Comparison of ENCODE assay signal across 20 cellular contexts in genomic region chr18:26685438-26686173, GRCh38.
A peak's percentile ranks its signal among the peaks of the same experiment; 100 is the strongest.
DNase-seq lines count a peak whose midpoint lies in the region; ATAC-seq, FAIRE-seq and TF ChIP-seq lines count a peak whose summit lies in the region.
"Had no signal": no experiment of that assay in that cellular context is flagged by ENCODE, and none has a peak within 500 bp of the region (broad histone marks: within the 10 kb centered on the region; RNA-seq: fewer than 3 reads in every experiment).

No MANE protein-coding gene starts in this region.

- ATAC-seq in HepG2 (no peak), right lobe of liver (no peak), HG02884 (IDR thresholded peaks at IDR 0.05; ENCODE audit: unreplicated experiment) (no peak)
- ATAC-seq: activated naive CD8-positive, alpha-beta T cell treated with anti-CD3 and anti-CD28 coated beads, Interleukin-2, amount 50 U/mL, for 24 hours; left lobe of liver; naive thymus-derived CD4-positive, alpha-beta T cell had no signal

- H3K27me3 ChIP-seq in HepG2 (ENCODE audit: control insufficient read depth in 1 of 2, insufficient read depth in 2 of 2, low read length in 2 of 2) (no peaks in the 10 kb centered on the region; a peak in 1 of 5 replicates), right lobe of liver (no peaks in the 10 kb centered on the region), osteoblast (ENCODE audit: insufficient read depth, low read length) (no peaks in the 10 kb centered on the region)
- H3K27me3 ChIP-seq: sigmoid colon, thyroid gland had no signal

- no peak for TF ChIP-seq RAD21 in HepG2 (CRISPR knock-in tag; IDR thresholded peaks at IDR 0.05)

- H3K9me3 ChIP-seq in HepG2 (ENCODE audit: low read length) (no peaks in the 10 kb centered on the region), right lobe of liver (no peaks in the 10 kb centered on the region), osteoblast (ENCODE audit: low read depth, low read length) (no peaks in the 10 kb centered on the region)
- H3K9me3 ChIP-seq: sigmoid colon, thyroid gland had no signal

- H4K20me1 ChIP-seq in HepG2 (ENCODE audit: insufficient read depth, low read length) (no peaks in the 10 kb centered on the region), osteoblast (ENCODE audit: insufficient read depth, low read length) (no peaks in the 10 kb centered on the region)

- no peak overlapping the region for H2AFZ ChIP-seq in HepG2 (ENCODE audit: low read length)
- no peak overlapping the region for H2AFZ ChIP-seq in osteoblast (ENCODE audit: low read length)

- H3K27ac Mint-ChIP-seq in activated CD4-positive, alpha-beta memory T cell treated with anti-CD3 and anti-CD28 coated beads for 36 hours, result no peak overlapping the region
- H3K27ac Mint-ChIP-seq: activated CD4-positive, alpha-beta T cell treated with anti-CD3 and anti-CD28 coated beads, Interleukin-2, amount 10 ng/mL, durations not matched to agents 7 days and 5 days; activated naive CD8-positive, alpha-beta T cell treated with anti-CD3 and anti-CD28 coated beads, Interleukin-2, amount 50 U/mL, for 24 hours; activated T-cell treated with anti-CD3 and anti-CD28 coated beads, Interleukin-2, amount 50 U/mL, for 24 hours; naive thymus-derived CD4-positive, alpha-beta T cell had no signal

- no peak overlapping the region for H3K9ac ChIP-seq in HepG2 (ENCODE audit: insufficient read depth, low read depth, low read length)

- H3K4me2 ChIP-seq in HepG2 (ENCODE audit: low read depth, low read length) (no peak overlapping the region), osteoblast (ENCODE audit: insufficient read depth, low read length) (no peak overlapping the region)

- H3K79me2 ChIP-seq in HepG2 (ENCODE audit: insufficient read depth, low read length) (no peaks in the 10 kb centered on the region), osteoblast (ENCODE audit: insufficient read depth, low read length) (no peaks in the 10 kb centered on the region)

- intact Hi-C loops in HepG2 (cut with micrococcal nuclease; ENCODE audit: unreplicated experiment), result no loop called here
- intact Hi-C loops in right lobe of liver (cut with DNase I), result no loop called here
- intact Hi-C loops in activated CD4-positive, alpha-beta memory T cell treated with anti-CD3 and anti-CD28 coated beads for 36 hours (cut with micrococcal nuclease), result no loop called here

- no peak overlapping the region for H3K27ac ChIP-seq in HepG2 (ENCODE audit: extremely low read length, insufficient read depth, low read length)
- H3K27ac ChIP-seq in right lobe of liver, result no peak overlapping the region
- no peak overlapping the region for H3K27ac ChIP-seq in osteoblast (ENCODE audit: low read depth, low read length)
- H3K27ac ChIP-seq: sigmoid colon, thyroid gland had no signal

- in situ Hi-C loops in HepG2 (cut with HindIII; ENCODE audit: extremely low pct_ligation_motif_present, low pct_unique_long_range_greater_than_20kb), result no loop called here

- no TSS peak for BruUV-seq in HepG2 (replicated peaks; lab: Mats Ljungman, UMichigan)

- POLR2A ChIA-PET in HepG2 (lab: Yijun Ruan, JAX), result no interaction called here
- POLR2A ChIA-PET in activated CD4-positive, alpha-beta memory T cell treated with anti-CD3 and anti-CD28 coated beads for 36 hours (lab: Charles Lee), result no interaction called here

- no peaks in the 10 kb centered on the region for H3K27me3 Mint-ChIP-seq in activated CD4-positive, alpha-beta memory T cell treated with anti-CD3 and anti-CD28 coated beads for 36 hours
- H3K27me3 Mint-ChIP-seq: activated naive CD8-positive, alpha-beta T cell treated with anti-CD3 and anti-CD28 coated beads, Interleukin-2, amount 50 U/mL, for 24 hours had no signal

- no peak for TF ChIP-seq CTCF in HepG2 (CRISPR knock-in tag; IDR thresholded peaks at IDR 0.05)
- TF ChIP-seq CTCF in right lobe of liver (IDR thresholded peaks at IDR 0.05), result no peak
- no peak for TF ChIP-seq CTCF in osteoblast (IDR thresholded peaks at IDR 0.05; ENCODE audit: extremely low read depth, low read depth, low read length)

- no peaks in the 10 kb centered on the region for H3K36me3 ChIP-seq in HepG2 (replicated peaks in 1 of 2; ENCODE audit: control insufficient read depth in 1 of 2, insufficient read depth in 2 of 2, low read length in 2 of 2)
- no peaks in the 10 kb centered on the region for H3K36me3 ChIP-seq in right lobe of liver
- no peaks in the 10 kb centered on the region for H3K36me3 ChIP-seq in osteoblast (ENCODE audit: insufficient read depth, low read length)
- H3K36me3 ChIP-seq: sigmoid colon, thyroid gland had no signal

- no peak for TF ChIP-seq EP300 in HepG2 (IDR thresholded peaks at IDR 0.05; ENCODE audit: low read depth in 2 of 2, low read length in 2 of 2)
- TF ChIP-seq EP300 in HepG2 (CRISPR knock-in tag; IDR thresholded peaks at IDR 0.05; ENCODE audit: borderline replicate concordance), result no peak

- H3K4me1 Mint-ChIP-seq in activated CD4-positive, alpha-beta memory T cell treated with anti-CD3 and anti-CD28 coated beads for 36 hours (ENCODE audit: low read depth), result no peaks in the 10 kb centered on the region
- H3K4me1 Mint-ChIP-seq: activated CD4-positive, alpha-beta T cell treated with anti-CD3 and anti-CD28 coated beads, Interleukin-2, amount 10 ng/mL, durations not matched to agents 7 days and 5 days; activated naive CD8-positive, alpha-beta T cell treated with anti-CD3 and anti-CD28 coated beads, Interleukin-2, amount 50 U/mL, for 24 hours; naive thymus-derived CD4-positive, alpha-beta T cell had no signal

- CTCF ChIA-PET in HepG2 (lab: Yijun Ruan, JAX; ENCODE audit: low intra/inter-chr PET ratio, low total read pairs), result no interaction called here
- CTCF ChIA-PET in activated CD4-positive, alpha-beta memory T cell treated with anti-CD3 and anti-CD28 coated beads for 36 hours (lab: Charles Lee), result no interaction called here

- H3K36me3 Mint-ChIP-seq in activated CD4-positive, alpha-beta memory T cell treated with anti-CD3 and anti-CD28 coated beads for 36 hours, result no peaks in the 10 kb centered on the region
- H3K36me3 Mint-ChIP-seq: naive thymus-derived CD4-positive, alpha-beta T cell had no signal

- no peak overlapping the region for H3K4me3 ChIP-seq in HepG2 (replicated peaks in 1 of 3; ENCODE audit: insufficient read depth in 1 of 3, low read depth in 2 of 3, low read length in 3 of 3)
- no peak overlapping the region for H3K4me3 ChIP-seq in right lobe of liver
- no peak overlapping the region for H3K4me3 ChIP-seq in osteoblast (ENCODE audit: insufficient read depth, low read length)
- H3K4me3 ChIP-seq: sigmoid colon, thyroid gland had no signal

- no peak overlapping the region for H3K4me3 Mint-ChIP-seq in activated CD4-positive, alpha-beta memory T cell treated with anti-CD3 and anti-CD28 coated beads for 36 hours
- H3K4me3 Mint-ChIP-seq: activated CD4-positive, alpha-beta T cell treated with anti-CD3 and anti-CD28 coated beads, Interleukin-2, amount 10 ng/mL, durations not matched to agents 7 days and 5 days; activated naive CD8-positive, alpha-beta T cell treated with anti-CD3 and anti-CD28 coated beads, Interleukin-2, amount 50 U/mL, for 24 hours; activated T-cell treated with anti-CD3 and anti-CD28 coated beads, Interleukin-2, amount 50 U/mL, for 24 hours; naive thymus-derived CD4-positive, alpha-beta T cell had no signal

- WGBS in HepG2 (ENCODE audit: low lambda C conversion rate), result 8% methylated on average over 3 of the region's 5 CpGs
- WGBS in right lobe of liver (ENCODE audit: insufficient coverage, low coverage, low lambda C conversion rate, missing lambda C conversion rate), result 60% methylated on average over 4 of the region's 5 CpGs

- no peak for TF ChIP-seq POLR2A in HepG2 (IDR thresholded peaks at IDR 0.05; ENCODE audit: insufficient read depth in 1 of 2, low read depth in 2 of 2, low read length in 2 of 2)
- no peak for TF ChIP-seq POLR2A in right lobe of liver (IDR thresholded peaks at IDR 0.05)

- H3K9me3 Mint-ChIP-seq in activated CD4-positive, alpha-beta memory T cell treated with anti-CD3 and anti-CD28 coated beads for 36 hours, result no peaks in the 10 kb centered on the region
- H3K9me3 Mint-ChIP-seq: activated CD4-positive, alpha-beta T cell treated with anti-CD3 and anti-CD28 coated beads, Interleukin-2, amount 10 ng/mL, durations not matched to agents 7 days and 5 days; activated T-cell treated with anti-CD3 and anti-CD28 coated beads, Interleukin-2, amount 50 U/mL, for 24 hours had no signal

- peak; percentile 1 for DNase-seq in HepG2 (ENCODE audit: low spot score)
- no peak for DNase-seq in right lobe of liver
- DNase-seq in astrocyte of the hippocampus (ENCODE audit: low read depth, low spot score), result peak; percentile 5
- DNase-seq in islet precursor cell, result peak; percentile 71
- DNase-seq in activated naive CD4-positive, alpha-beta T cell treated with anti-CD3 and anti-CD28 coated beads, Interleukin-2, amount 50 U/mL, for 16 hours, result no peak
- no peak for DNase-seq in activated CD4-positive, alpha-beta memory T cell treated with anti-CD3 and anti-CD28 coated beads for 36 hours
- no peak for DNase-seq in osteoblast (ENCODE audit: insufficient read length, low spot score, missing footprints)
- DNase-seq: activated CD4-positive, alpha-beta T cell treated with anti-CD3 and anti-CD28 coated beads, Interleukin-2, amount 10 ng/mL, durations not matched to agents 7 days and 5 days; activated naive CD8-positive, alpha-beta T cell treated with anti-CD3 and anti-CD28 coated beads, Interleukin-2, amount 50 U/mL, for 24 hours; activated T-cell treated with anti-CD3 and anti-CD28 coated beads, Interleukin-2, amount 50 U/mL, for 24 hours; naive thymus-derived CD4-positive, alpha-beta T cell; NCI-H2029; NK-92 treated with Interleukin-12 subunit alpha and Interleukin-12 subunit beta, amount 100 ng/mL, for 24 hours; SIG-M5; sigmoid colon; stimulated activated CD4-positive, alpha-beta T cell treated with anti-CD3 and anti-CD28 coated beads, Interleukin-4, amount 100 ng/mL, for 1 hour; thyroid gland had no signal

- H3K4me1 ChIP-seq in HepG2 (ENCODE audit: insufficient read depth, low read length) (peaks cover 14% of the 10 kb centered on the region), right lobe of liver (peaks cover 0 to 4% (median 0%) of the 10 kb centered on the region in 4 donors), osteoblast (ENCODE audit: insufficient read depth, low read length) (no peaks in the 10 kb centered on the region)
- H3K4me1 ChIP-seq: sigmoid colon had no signal

- FAIRE-seq in HepG2 (lab: Jason Lieb, UNC), result no peak
- FAIRE-seq: GM19239 had no signal

Comparison
In these comparisons a context has a peak if more than half of its experiments do, and no peak if none do; other contexts are left out.
1. DNase-seq: peak in HepG2 (single experiment), astrocyte of the hippocampus (single experiment) and islet precursor cell (single experiment); none in right lobe of liver (0 of 3), activated naive CD4-positive, alpha-beta T cell treated with anti-CD3 and anti-CD28 coated beads, Interleukin-2, amount 50 U/mL, for 16 hours (single experiment), activated CD4-positive, alpha-beta memory T cell treated with anti-CD3 and anti-CD28 coated beads for 36 hours (single experiment) and osteoblast (single experiment).